ENCODE assay signal across 18 cellular contexts in the genomic region with DNA sequence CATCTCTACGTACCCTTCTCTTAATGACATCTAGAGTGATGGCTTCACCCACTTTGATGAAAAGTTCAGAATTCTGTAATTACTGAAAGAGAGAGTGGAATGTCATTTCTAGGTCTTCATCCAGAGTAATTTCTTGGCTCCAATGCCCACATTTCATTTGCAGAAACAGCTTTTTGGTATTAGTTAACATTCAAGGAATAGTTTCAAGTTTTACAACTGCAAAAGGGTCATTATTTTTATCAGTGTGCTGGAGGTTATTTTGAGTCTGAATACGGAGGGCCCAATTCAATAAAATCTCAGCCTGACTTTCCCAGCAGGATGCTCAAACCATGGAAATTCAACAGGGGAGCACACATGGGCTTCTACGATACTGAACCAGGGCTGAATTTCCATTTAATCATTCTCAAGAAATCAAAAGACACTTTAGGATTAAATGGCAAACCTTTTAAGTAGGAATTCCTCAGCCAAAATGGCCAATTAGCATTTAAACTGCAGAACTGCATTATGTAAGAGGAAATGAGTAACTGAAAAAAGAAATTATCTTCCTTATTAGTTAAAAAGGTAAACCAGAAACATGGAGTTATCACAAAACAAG.
DNase-seq lines count a peak whose midpoint lies in the region; FAIRE-seq and TF ChIP-seq lines count a peak whose summit lies in the region.
"Had no signal": no experiment of that assay in that cellular context is flagged by ENCODE, and none has a peak within 500 bp of the region (broad histone marks: within the 10 kb centered on the region; RNA-seq: fewer than 3 reads in every experiment).

No MANE protein-coding gene starts in this region.

- CTCF ChIA-PET in HEK293T (lab: Yijun Ruan, JAX): no interaction called here

- no peaks in the 10 kb centered on the region for H3K36me3 ChIP-seq in keratinocyte (ENCODE audit: control insufficient read depth in 2 of 2, extremely low read depth in 1 of 2, insufficient read depth in 2 of 2, low read length in 2 of 2)
- H3K36me3 ChIP-seq: BLaER1 treated with 17β-estradiol and CSF1 and Interleukin-3, amounts not matched to agents 10 nM and 100 nM; HAP-1 had no signal

- H4K20me1 ChIP-seq in keratinocyte (ENCODE audit: control insufficient read depth, extremely low read depth, insufficient read depth, low read length): no peaks in the 10 kb centered on the region
- H4K20me1 ChIP-seq: BLaER1 treated with 17β-estradiol and CSF1 and Interleukin-3, amounts not matched to agents 10 nM and 100 nM had no signal

- H3K36me3 Mint-ChIP-seq in nephron progenitor cell (ENCODE audit: low read depth): peaks cover 14% of the 10 kb centered on the region
- H3K36me3 Mint-ChIP-seq: CD8-positive, alpha-beta T cell had no signal

- no peaks in the 10 kb centered on the region for H3K79me2 ChIP-seq in keratinocyte (ENCODE audit: control insufficient read depth, insufficient read depth, low read length)

- H3K4me1 Mint-ChIP-seq in nephron progenitor cell: peaks cover 28% of the 10 kb centered on the region
- H3K4me1 Mint-ChIP-seq: B cell had no signal

- no peak overlapping the region for H3K4me2 ChIP-seq in keratinocyte (ENCODE audit: control insufficient read depth, extremely low read depth, insufficient read depth, low read depth, low read length)

- POLR2A ChIA-PET in HEK293T (lab: Yijun Ruan, JAX): no interaction called here

- H3K9ac ChIP-seq in keratinocyte (ENCODE audit: control insufficient read depth, extremely low read depth, insufficient read depth, low read length): no peak overlapping the region
- H3K9ac ChIP-seq: BLaER1 treated with 17β-estradiol and CSF1 and Interleukin-3, amounts not matched to agents 10 nM and 100 nM had no signal

- DNase-seq in EH (ENCODE audit: low read depth) (peak; percentile 7), keratinocyte (ENCODE audit: low read depth, low spot score) (no peak), coronary artery (ENCODE audit: low spot score) (no peak), HEK293T (ENCODE audit: extremely low spot score) (no peak), nephron progenitor cell (no peak)
- no peak for DNase-seq in activated T-cell treated with anti-CD3 and anti-CD28 coated beads, Interleukin-2, amount 50 U/mL, for 1 hour
- DNase-seq: 8988T; Calu3; CD8-positive, alpha-beta T cell; DMS79 treated with DMSO at 0.1 percent for 48 hours; EL; HFFc6 had no signal

- no peaks in the 10 kb centered on the region for H3K9me1 ChIP-seq in keratinocyte (ENCODE audit: control insufficient read depth, extremely low read depth, insufficient read depth, low read length)

- H3K27me3 Mint-ChIP-seq in nephron progenitor cell (ENCODE audit: low read depth, poor library complexity): no peaks in the 10 kb centered on the region
- H3K27me3 Mint-ChIP-seq: B cell had no signal

- H3K27ac ChIP-seq in VCaP (peak overlapping the region; percentile 79), keratinocyte (ENCODE audit: control insufficient read depth, insufficient read depth, low read length) (no peak overlapping the region), coronary artery (no peak overlapping the region)

- H3K4me3 ChIP-seq in keratinocyte (ENCODE audit: control insufficient read depth in 2 of 3, extremely low read depth in 1 of 3, insufficient read depth in 2 of 3, low read depth in 1 of 3, low read length in 3 of 3) (no peak overlapping the region), coronary artery (no peak overlapping the region)
- H3K4me3 ChIP-seq: BLaER1 treated with 17β-estradiol and CSF1 and Interleukin-3, amounts not matched to agents 10 nM and 100 nM; GM12878; HAP-1 had no signal

- H3K27ac Mint-ChIP-seq in nephron progenitor cell: no peak overlapping the region
- H3K27ac Mint-ChIP-seq: B cell; CD8-positive, alpha-beta T cell; HFFc6 had no signal

- dilution Hi-C loops in keratinocyte (cut with MboI; ENCODE audit: extremely low pct_ligation_motif_present, low sequenced_read_pairs): no loop called here

- no peaks in the 10 kb centered on the region for H3K27me3 ChIP-seq in keratinocyte (ENCODE audit: control insufficient read depth, extremely low read depth, insufficient read depth, low read length)
- H3K27me3 ChIP-seq: BLaER1 treated with 17β-estradiol and CSF1 and Interleukin-3, amounts not matched to agents 10 nM and 100 nM had no signal

- H2AFZ ChIP-seq in keratinocyte (ENCODE audit: control insufficient read depth, low read length): no peak overlapping the region

- no peak for TF ChIP-seq CTCF in VCaP (conservative IDR thresholded peaks at IDR 0.05)
- no peak for TF ChIP-seq CTCF in keratinocyte (optimal IDR thresholded peaks at IDR 0.05 in 1 of 3, IDR thresholded peaks at IDR 0.05 in 1 of 3, conservative IDR thresholded peaks at IDR 0.05 in 1 of 3; ENCODE audit: extremely low read depth in 1 of 3, insufficient read depth in 2 of 3, low read length in 3 of 3)
- TF ChIP-seq CTCF in coronary artery (IDR thresholded peaks at IDR 0.05): no peak
- TF ChIP-seq CTCF in nephron progenitor cell (IDR thresholded peaks at IDR 0.05): no peak

- H3K9me3 Mint-ChIP-seq in nephron progenitor cell: peaks cover 25% of the 10 kb centered on the region

- H3K9me3 ChIP-seq in keratinocyte (ENCODE audit: control insufficient read depth, low read depth, low read length): no peaks in the 10 kb centered on the region
- H3K9me3 ChIP-seq: HAP-1 had no signal

- H3K4me3 Mint-ChIP-seq in nephron progenitor cell: no peak overlapping the region
- H3K4me3 Mint-ChIP-seq: B cell; CD8-positive, alpha-beta T cell; HFFc6 had no signal

- FAIRE-seq in keratinocyte (lab: Jason Lieb, UNC): peak; percentile 5
- FAIRE-seq: GM12878, GM19239 had no signal

- H3K4me1 ChIP-seq in keratinocyte (ENCODE audit: control insufficient read depth, extremely low read depth, insufficient read depth, low read length): no peaks in the 10 kb centered on the region
- H3K4me1 ChIP-seq: HAP-1 had no signal

TF ChIP-seq in HEK293T, 16 proteins besides CTCF, POLR2A, EP300 and RAD21:
- no peak for TF ChIP-seq CTBP1 (IDR thresholded peaks at IDR 0.05; ENCODE audit: borderline replicate concordance)
- no peak for TF ChIP-seq ELF4 (IDR thresholded peaks at IDR 0.05)
- TF ChIP-seq ARNT (IDR thresholded peaks at IDR 0.05): no peak
- TF ChIP-seq HDGF (IDR thresholded peaks at IDR 0.05; ENCODE audit: borderline replicate concordance): no peak
- TF ChIP-seq, protein P1, sequence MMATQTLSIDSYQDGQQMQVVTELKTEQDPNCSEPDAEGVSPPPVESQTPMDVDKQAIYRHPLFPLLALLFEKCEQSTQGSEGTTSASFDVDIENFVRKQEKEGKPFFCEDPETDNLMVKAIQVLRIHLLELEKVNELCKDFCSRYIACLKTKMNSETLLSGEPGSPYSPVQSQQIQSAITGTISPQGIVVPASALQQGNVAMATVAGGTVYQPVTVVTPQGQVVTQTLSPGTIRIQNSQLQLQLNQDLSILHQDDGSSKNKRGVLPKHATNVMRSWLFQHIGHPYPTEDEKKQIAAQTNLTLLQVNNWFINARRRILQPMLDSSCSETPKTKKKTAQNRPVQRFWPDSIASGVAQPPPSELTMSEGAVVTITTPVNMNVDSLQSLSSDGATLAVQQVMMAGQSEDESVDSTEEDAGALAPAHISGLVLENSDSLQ (IDR thresholded peaks at IDR 0.05): no peak
- TF ChIP-seq ZNF384 (IDR thresholded peaks at IDR 0.05): no peak
- TF ChIP-seq SP1 (IDR thresholded peaks at IDR 0.05): no peak
- TF ChIP-seq FOXM1 (IDR thresholded peaks at IDR 0.05; ENCODE audit: borderline replicate concordance): no peak
- no peak for TF ChIP-seq TARDBP (IDR thresholded peaks at IDR 0.05)
- TF ChIP-seq BHLHE40 (IDR thresholded peaks at IDR 0.05; ENCODE audit: borderline replicate concordance): no peak
- TF ChIP-seq L3MBTL2 (conservative IDR thresholded peaks at IDR 0.05): no peak
